In the genomic region with DNA sequence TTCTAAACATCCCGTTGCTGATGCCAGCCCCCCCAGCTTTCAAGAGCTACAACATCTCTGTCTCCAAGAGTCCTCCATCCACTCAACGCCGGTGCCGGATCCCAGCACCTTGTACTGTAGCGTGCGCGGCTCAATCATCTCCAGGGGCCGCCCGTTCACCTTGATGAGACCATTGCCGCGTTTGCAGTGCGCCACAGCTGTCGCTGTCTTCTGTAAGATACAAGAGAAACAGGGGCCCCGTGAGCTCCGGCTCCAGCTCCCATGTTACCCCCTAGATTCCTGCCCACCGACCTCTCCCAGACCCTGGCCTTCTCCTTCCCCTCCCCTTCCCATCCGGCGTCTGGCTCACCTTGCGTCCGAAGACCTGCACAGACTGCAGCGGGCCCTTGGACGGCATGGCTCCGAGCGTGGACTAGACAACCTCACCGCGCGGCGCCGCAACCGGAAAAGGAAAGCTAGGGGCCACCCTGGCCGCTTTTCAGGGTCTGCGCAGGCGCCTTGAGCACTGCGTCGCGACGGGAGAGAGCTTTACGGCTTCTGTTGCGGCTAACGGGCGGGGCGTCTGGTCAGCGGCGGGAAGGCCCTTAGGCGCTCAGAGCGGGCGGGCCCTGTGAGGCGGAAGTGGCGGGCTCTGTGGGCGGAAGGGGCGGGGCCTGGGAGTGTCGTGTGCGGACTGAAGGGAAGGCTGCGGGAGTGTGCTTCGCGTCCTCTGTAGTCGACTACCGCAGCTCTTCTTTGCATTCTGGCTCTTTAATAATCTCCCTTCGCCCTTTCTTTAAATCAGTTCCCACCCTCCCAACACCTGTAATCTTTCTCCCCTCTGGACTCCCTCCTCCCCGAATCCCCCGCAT, we compare ENCODE assay signal across 8 cellular contexts. TPM values are rescaled to one million over a fixed set of nuclear protein-coding genes. Genes with fewer than 3 reads are reported as not detected.
DNase-seq lines count a peak whose midpoint lies in the region; ATAC-seq and TF ChIP-seq lines count a peak whose summit lies in the region.

RPS16 (minus strand) TSS at position 451 of the 851 bp plus-strand sequence; CDS start at position 397, 54 bp downstream.

- no peaks in the 10 kb centered on the region for H3K9me3 Mint-ChIP-seq in T-helper 2 cell treated with Interferon-gamma antibody and Interleukin-4, amounts not matched to agents 5 μg/mL and 100 μg/mL, for 36 hours

- H3K36me3 ChIP-seq in right atrium auricular region (peaks cover 35% of the 10 kb centered on the region), uterus (no peaks in the 10 kb centered on the region)

- DNase-seq in NCI-H2029 (lab: John Stamatoyannopoulos, UW) (peak; percentile 98), anterior cingulate cortex (lab: John Stamatoyannopoulos, UW) (peak; percentile 87 to 99 (median 97)), right atrium auricular region (ENCODE audit: low spot score) (peak; percentile 97), putamen (ENCODE audit: low spot score) (peak; percentile 99), uterus (peak; percentile 99)
- DNase-seq in T-helper 2 cell treated with Interferon-gamma antibody and Interleukin-4, amounts not matched to agents 5 μg/mL and 100 μg/mL, for 36 hours (ENCODE audit: low spot score) = peak; percentile 99

- intact Hi-C loops in uterus (cut with DNase I; ENCODE audit: low total_unique reads) = no loop called here

- H3K4me3 ChIP-seq in right atrium auricular region = peak within 1 kb of the TSS; percentile 89 to 96
- peak within 1 kb of the TSS; percentile 91 to 93 for H3K4me3 ChIP-seq in uterus

- H3K27ac ChIP-seq in right atrium auricular region (peak within 1 kb of the TSS; percentile 86 to 88), uterus (peak within 1 kb of the TSS; percentile 86 to 88)

- H3K27me3 ChIP-seq in right atrium auricular region = no peaks in the 10 kb centered on the region
- no peaks in the 10 kb centered on the region for H3K27me3 ChIP-seq in uterus

- TF ChIP-seq CTCF in right atrium auricular region (IDR thresholded peaks at IDR 0.05) (no peak), uterus (IDR thresholded peaks at IDR 0.05) (peak in 3 of 4 experiments; percentile 12 to 27 (median 25))

- H3K9me3 ChIP-seq in right atrium auricular region = no peaks in the 10 kb centered on the region
- no peaks in the 10 kb centered on the region for H3K9me3 ChIP-seq in uterus

- ATAC-seq in GM18505 (IDR thresholded peaks at IDR 0.05; ENCODE audit: unreplicated experiment) (peak; percentile 80), HG02970 (IDR thresholded peaks at IDR 0.05; ENCODE audit: low FRiP score, unreplicated experiment) (peak; percentile 87)

- peaks cover 0 to 36% of the 10 kb centered on the region in 2 donors for H3K4me1 ChIP-seq in right atrium auricular region
- H3K4me1 ChIP-seq in uterus = peaks cover 0 to 17% of the 10 kb centered on the region in 2 donors

- no peaks in the 10 kb centered on the region for H3K27me3 Mint-ChIP-seq in T-helper 2 cell treated with Interferon-gamma antibody and Interleukin-4, amounts not matched to agents 5 μg/mL and 100 μg/mL, for 36 hours (ENCODE audit: low read depth)

- peaks cover 37% of the 10 kb centered on the region for H3K36me3 Mint-ChIP-seq in T-helper 2 cell treated with Interferon-gamma antibody and Interleukin-4, amounts not matched to agents 5 μg/mL and 100 μg/mL, for 36 hours (ENCODE audit: low read depth)

- H3K4me3 Mint-ChIP-seq in T-helper 2 cell treated with Interferon-gamma antibody and Interleukin-4, amounts not matched to agents 5 μg/mL and 100 μg/mL, for 36 hours = peak within 1 kb of the TSS; percentile 96

- H3K27ac Mint-ChIP-seq in T-helper 2 cell treated with Interferon-gamma antibody and Interleukin-4, amounts not matched to agents 5 μg/mL and 100 μg/mL, for 36 hours = peak within 1 kb of the TSS; percentile 98

- TF ChIP-seq POLR2A in GM18505 (IDR thresholded peaks at IDR 0.05; ENCODE audit: borderline replicate concordance, extremely low read depth, insufficient read depth, insufficient read length) (peak; percentile 98), uterus (IDR thresholded peaks at IDR 0.05) (peak; percentile 86 to 97)

- H3K4me1 Mint-ChIP-seq in T-helper 2 cell treated with Interferon-gamma antibody and Interleukin-4, amounts not matched to agents 5 μg/mL and 100 μg/mL, for 36 hours (ENCODE audit: low read depth) = peaks cover 42% of the 10 kb centered on the region

RNA-seq across cellular contexts. Expression of gene RPS16, which starts in this region (rescaled TPM):
- total RNA-seq in right atrium auricular region (1,000 to 10,000 TPM; 1,032 to 1,330 TPM), uterus (1,000 to 10,000 TPM in 3 of 4 donors, 10 to 100 TPM in 1; 50.5 to 6,434 (median 2,757) TPM)

Comparison
In these comparisons a context has a peak if more than half of its experiments do, and no peak if none do; other contexts are left out.
1. Peak in every context shown above with its lines: DNase-seq, ATAC-seq, H3K4me3 ChIP-seq and H3K27ac ChIP-seq.
2. CTCF ChIP-seq: peak in uterus (3 of 4); none in right atrium auricular region (0 of 2).